33 cellular contexts compared by ENCODE assay signal in the genomic region with DNA sequence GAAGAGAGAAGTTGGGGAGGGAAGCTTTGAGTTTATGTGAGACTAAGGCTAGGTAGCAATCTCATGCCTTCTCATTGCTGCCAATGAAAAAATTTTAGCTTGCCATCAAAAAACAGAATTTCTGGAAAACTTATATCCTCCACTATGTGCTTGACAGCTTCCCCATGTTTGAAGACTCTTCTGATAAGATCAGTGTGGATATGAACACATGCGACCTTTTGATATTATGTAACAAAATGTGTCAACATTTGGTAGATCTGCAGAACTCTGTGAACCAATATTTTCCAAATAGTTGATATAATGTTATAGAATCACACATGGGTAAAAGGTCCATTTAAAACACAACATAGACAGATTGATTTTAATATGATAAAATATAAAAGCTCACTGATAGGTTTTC.
"Had no signal": no experiment of that assay in that cellular context is flagged by ENCODE, and none has a peak within 500 bp of the region (broad histone marks: within the 10 kb centered on the region; RNA-seq: fewer than 3 reads in every experiment).

No MANE protein-coding gene starts in this region.

- H3K4me3 ChIP-seq: Peyer's patch, SJSA1 had no signal

- H3K27me3 ChIP-seq: Peyer's patch, SJSA1 had no signal

- H3K4me1 ChIP-seq: SJSA1 had no signal

- H3K36me3 ChIP-seq: Peyer's patch, SJSA1 had no signal

- H3K4me2 ChIP-seq: SK-N-SH had no signal

- H3K27ac ChIP-seq: KMS-11, Peyer's patch, SJSA1 had no signal

- H3K9me3 ChIP-seq: Peyer's patch, SJSA1, SK-N-SH had no signal

- H3K9ac ChIP-seq: KMS-11, SK-N-SH had no signal

- DNase-seq: activated CD4-positive, alpha-beta memory T cell treated with anti-CD3 and anti-CD28 coated beads for 36 hours; activated CD4-positive, alpha-beta T cell treated with anti-CD3 and anti-CD28 coated beads for 36 hours; activated CD4-positive, alpha-beta T cell treated with anti-CD3 and anti-CD28 coated beads, Interleukin-2, amount 10 ng/mL, durations not matched to agents 7 days and 5 days; activated CD8-positive, alpha-beta memory T cell treated with anti-CD3 and anti-CD28 coated beads, Interleukin-2, amount 50 U/mL, for 4 hours; activated gamma-delta T cell treated with Interleukin-2 at 50 U/mL for 16 hours; activated naive CD4-positive, alpha-beta T cell treated with anti-CD3 and anti-CD28 coated beads for 36 hours; activated T-cell treated with anti-CD3 and anti-CD28 coated beads for 4 hours; activated T-cell treated with anti-CD3 and anti-CD28 coated beads, Interleukin-2, amount 50 U/mL, for 4 hours; anterior cingulate cortex; caudate nucleus; cerebellar nuclear complex; MM.1S; NCI-H1048; NCI-H1105 treated with DMSO at 0.1 percent for 48 hours; NCI-H1436 treated with DMSO at 0.1 percent for 48 hours; NCI-H1694 treated with DMSO at 0.1 percent for 48 hours; NCI-H2029; NCI-H2107; NCI-H2171; NCI-H510A; NCI-H526; NCI-H748 treated with DMSO at 0.1 percent for 48 hours; PC-3; Peyer's patch; RPMI8226; SHP77 treated with DMSO at 0.1 percent for 48 hours; SK-N-SH had no signal

- FAIRE-seq: bronchial epithelial cell, TTC549 had no signal

- ATAC-seq: activated CD4-positive, alpha-beta T cell treated with anti-CD3 and anti-CD28 coated beads for 36 hours; activated CD4-positive, CD25-positive, alpha-beta regulatory T cell treated with anti-CD3 and anti-CD28 coated beads, Interleukin-2, amount 50 U/mL, for 24 hours; activated naive CD4-positive, alpha-beta T cell treated with anti-CD3 and anti-CD28 coated beads, Interleukin-2, amount 50 U/mL, for 72 hours; activated T-cell treated with anti-CD3 and anti-CD28 coated beads, Interleukin-2, amount 50 U/mL, for 4 hours; PC-3 had no signal
